Comparison of ENCODE assay signal across 12 cellular contexts in genomic region chr6:109373333-109373732, GRCh38. TPM values are rescaled to one million over a fixed set of nuclear protein-coding genes. Genes with fewer than 3 reads are reported as not detected.
DNase-seq lines count a peak whose midpoint lies in the region; ATAC-seq lines count a peak whose summit lies in the region.
"Had no signal": no experiment of that assay in that cellular context is flagged by ENCODE, and none has a peak within 500 bp of the region (broad histone marks: within the 10 kb centered on the region; RNA-seq: fewer than 3 reads in every experiment).

No MANE protein-coding gene starts in this region.

- peak; percentile 6 for ATAC-seq in HG02759 (IDR thresholded peaks at IDR 0.05; ENCODE audit: unreplicated experiment)
- peak in 1 of 2 donors; percentile 75 for ATAC-seq in activated T-cell treated with anti-CD3 and anti-CD28 coated beads, Interleukin-2, amount 50 U/mL, for 4 hours
- peak; percentile 55 for ATAC-seq in stimulated activated memory B cell treated with anti-CD40 and anti-IgM and Interleukin-4, amounts not matched to agents 10 μg/mL and 1 μg/mL and 100 μg/mL, for 72 hours
- ATAC-seq in left cardiac atrium, result no peak

- H3K4me1 Mint-ChIP-seq in activated T-cell treated with anti-CD3 and anti-CD28 coated beads, Interleukin-2, amount 50 U/mL, for 4 hours (ENCODE audit: low read depth), result peaks cover 73% of the 10 kb centered on the region
- H3K4me1 Mint-ChIP-seq in stimulated activated memory B cell treated with anti-CD40 and anti-IgM and Interleukin-4, amounts not matched to agents 10 μg/mL and 1 μg/mL and 100 μg/mL, for 72 hours, result peaks cover 51% of the 10 kb centered on the region

- intact Hi-C loops in left cardiac atrium (cut with DNase I), result no loop called here

- no peaks in the 10 kb centered on the region for H3K9me3 Mint-ChIP-seq in activated T-cell treated with anti-CD3 and anti-CD28 coated beads, Interleukin-2, amount 50 U/mL, for 4 hours
- no peaks in the 10 kb centered on the region for H3K9me3 Mint-ChIP-seq in stimulated activated memory B cell treated with anti-CD40 and anti-IgM and Interleukin-4, amounts not matched to agents 10 μg/mL and 1 μg/mL and 100 μg/mL, for 72 hours

- H3K27ac Mint-ChIP-seq in stimulated activated memory B cell treated with anti-CD40 and anti-IgM and Interleukin-4, amounts not matched to agents 10 μg/mL and 1 μg/mL and 100 μg/mL, for 72 hours, result peak overlapping the region; percentile 71

- DNase-seq in stimulated activated CD4-positive, alpha-beta T cell treated with anti-CD3 and anti-CD28 coated beads, Interleukin-15, amount 100 ng/mL, for 24 hours, result peak; percentile 34
- DNase-seq in stimulated activated CD4-positive, alpha-beta T cell treated with anti-CD3 and anti-CD28 coated beads, Interleukin-2, amount 100 ng/mL, for 48 hours, result no peak
- no peak for DNase-seq in activated T-cell treated with anti-CD3 and anti-CD28 coated beads, Interleukin-2, amount 50 U/mL, for 4 hours
- no peak for DNase-seq in left cardiac atrium
- DNase-seq in NCI-H2081 (lab: John Stamatoyannopoulos, UW), result no peak
- no peak for DNase-seq in NAMALWA (ENCODE audit: low spot score)
- DNase-seq: activated CD4-positive, CD25-positive, alpha-beta regulatory T cell treated with anti-CD3 and anti-CD28 coated beads, Interleukin-2, amount 50 U/mL, for 72 hours; islet precursor cell; NCI-H1930; RPMI8226 had no signal

- H3K36me3 Mint-ChIP-seq in activated T-cell treated with anti-CD3 and anti-CD28 coated beads, Interleukin-2, amount 50 U/mL, for 4 hours (ENCODE audit: insufficient read depth), result peaks cover 61% of the 10 kb centered on the region
- H3K36me3 Mint-ChIP-seq in stimulated activated memory B cell treated with anti-CD40 and anti-IgM and Interleukin-4, amounts not matched to agents 10 μg/mL and 1 μg/mL and 100 μg/mL, for 72 hours, result peaks cover 64% of the 10 kb centered on the region

- H3K27me3 Mint-ChIP-seq in activated T-cell treated with anti-CD3 and anti-CD28 coated beads, Interleukin-2, amount 50 U/mL, for 4 hours (ENCODE audit: low read depth), result no peaks in the 10 kb centered on the region
- H3K27me3 Mint-ChIP-seq in stimulated activated memory B cell treated with anti-CD40 and anti-IgM and Interleukin-4, amounts not matched to agents 10 μg/mL and 1 μg/mL and 100 μg/mL, for 72 hours, result no peaks in the 10 kb centered on the region

- peak overlapping the region; percentile 68 for H3K4me3 Mint-ChIP-seq in activated T-cell treated with anti-CD3 and anti-CD28 coated beads, Interleukin-2, amount 50 U/mL, for 4 hours
- H3K4me3 Mint-ChIP-seq in stimulated activated memory B cell treated with anti-CD40 and anti-IgM and Interleukin-4, amounts not matched to agents 10 μg/mL and 1 μg/mL and 100 μg/mL, for 72 hours, result peak overlapping the region; percentile 66

RNA-seq across cellular contexts. Expression of gene CD164, which starts 8.9 kb away (rescaled TPM):
- 100 to 1,000 TPM; 236 to 295 (median 239) TPM for total RNA-seq in activated T-cell treated with anti-CD3 and anti-CD28 coated beads, Interleukin-2, amount 50 U/mL, for 4 hours
- total RNA-seq in left cardiac atrium, result 100 to 1,000 TPM; 132 to 170 TPM

Comparison
In these comparisons a context has a peak if more than half of its experiments do, and no peak if none do; other contexts are left out.
1. ATAC-seq: peak in HG02759 (single experiment) and stimulated activated memory B cell treated with anti-CD40 and anti-IgM and Interleukin-4, amounts not matched to agents 10 μg/mL and 1 μg/mL and 100 μg/mL, for 72 hours (single experiment); none in left cardiac atrium (0 of 2).